ENCODE assay signal across 32 cellular contexts in the genomic region with DNA sequence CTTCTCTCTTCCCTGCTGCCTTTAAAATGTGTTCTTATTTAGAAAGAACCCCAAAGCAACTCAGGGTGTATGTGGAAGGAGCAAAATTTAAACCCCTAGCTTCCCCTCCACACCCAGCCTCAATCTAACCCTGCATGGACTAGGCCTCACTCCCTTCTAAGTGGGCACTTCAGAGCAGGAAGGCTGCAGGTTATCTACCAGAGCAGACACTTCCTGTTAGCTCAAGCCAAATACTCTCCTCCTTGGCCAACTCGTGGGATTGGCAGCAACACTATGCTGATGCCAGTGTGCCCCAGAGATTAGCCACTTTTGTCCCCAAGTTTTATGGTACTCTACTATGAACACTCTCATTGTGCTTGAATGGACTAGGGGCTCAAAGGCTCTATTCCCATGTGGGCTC. TPM values are rescaled to one million over a fixed set of nuclear protein-coding genes. Genes with fewer than 3 reads are reported as not detected.
DNase-seq lines count a peak whose midpoint lies in the region; ATAC-seq lines count a peak whose summit lies in the region.
"Had no signal": no experiment of that assay in that cellular context is flagged by ENCODE, and none has a peak within 500 bp of the region (broad histone marks: within the 10 kb centered on the region; RNA-seq: fewer than 3 reads in every experiment).

No MANE protein-coding gene starts in this region.

- no peaks in the 10 kb centered on the region for H3K9me3 Mint-ChIP-seq in activated CD4-positive, alpha-beta T cell treated with anti-CD3 and anti-CD28 coated beads, Interleukin-2, amount 10 ng/mL, durations not matched to agents 7 days and 5 days
- H3K9me3 Mint-ChIP-seq: activated naive CD4-positive, alpha-beta T cell treated with anti-CD3 and anti-CD28 coated beads, Interleukin-2, amount 50 U/mL, for 72 hours; stimulated activated effector memory CD8-positive, alpha-beta T cell treated with anti-CD3 and anti-CD28 coated beads, Interleukin-12 subunit alpha, Interleukin-12 subunit beta, amount 100 ng/mL, for 72 hours; T-cell had no signal

- peak overlapping the region; percentile 64 for H3K27ac ChIP-seq in mesodermal cell (ENCODE audit: low read depth, low read length, severe bottlenecking)
- H3K27ac ChIP-seq: KMS-11, neutrophil, SJCRH30, uterus had no signal

- H3K4me3 ChIP-seq in mesodermal cell (ENCODE audit: extremely low read depth, insufficient read depth, low read length, poor library complexity, severe bottlenecking), result no peak overlapping the region
- H3K4me3 ChIP-seq: SJCRH30, smooth muscle cell, uterus had no signal

- DNase-seq in GDM1 (lab: John Stamatoyannopoulos, UW), result peak; percentile 69
- DNase-seq in OCI-M1 (lab: John Stamatoyannopoulos, UW), result peak; percentile 25
- DNase-seq in dermis microvascular lymphatic vessel endothelial cell (ENCODE audit: low read depth in 2 of 2), result peak; percentile 43 to 81
- no peak for DNase-seq in effector CD8-positive, alpha-beta T cell (lab: John Stamatoyannopoulos, UW)
- no peak for DNase-seq in NCI-H2196 treated with DMSO at 0.1 percent for 48 hours (lab: John Stamatoyannopoulos, UW; ENCODE audit: unreplicated experiment)
- no peak for DNase-seq in activated CD4-positive, alpha-beta T cell treated with anti-CD3 and anti-CD28 coated beads, Interleukin-2, amount 10 ng/mL, durations not matched to agents 7 days and 5 days
- DNase-seq: ACHN; activated CD4-positive, alpha-beta T cell treated with anti-CD3 and anti-CD28 coated beads for 36 hours; Caco-2; DND-41; NCI-H146; NCI-H524 treated with DMSO at 0.1 percent for 48 hours; NK-92 treated with Interleukin-12 subunit alpha and Interleukin-12 subunit beta, amount 100 ng/mL, for 24 hours; SJCRH30; stimulated activated CD4-positive, alpha-beta T cell treated with anti-CD3 and anti-CD28 coated beads, Interleukin-2, amount 100 ng/mL, for 48 hours; substantia nigra; T-cell; uterus had no signal

- POLR2A ChIA-PET in activated CD4-positive, alpha-beta T cell treated with anti-CD3 and anti-CD28 coated beads, Interleukin-2, amount 10 ng/mL, durations not matched to agents 7 days and 5 days (lab: Charles Lee), result no interaction called here

- H3K27me3 Mint-ChIP-seq in activated CD4-positive, alpha-beta T cell treated with anti-CD3 and anti-CD28 coated beads, Interleukin-2, amount 10 ng/mL, durations not matched to agents 7 days and 5 days, result peaks cover 6% of the 10 kb centered on the region

- H3K4me3 Mint-ChIP-seq in activated CD4-positive, alpha-beta T cell treated with anti-CD3 and anti-CD28 coated beads, Interleukin-2, amount 10 ng/mL, durations not matched to agents 7 days and 5 days, result no peak overlapping the region
- H3K4me3 Mint-ChIP-seq: activated CD4-positive, alpha-beta T cell treated with anti-CD3 and anti-CD28 coated beads for 36 hours; stimulated activated effector memory CD8-positive, alpha-beta T cell treated with anti-CD3 and anti-CD28 coated beads, Interleukin-12 subunit alpha, Interleukin-12 subunit beta, amount 100 ng/mL, for 72 hours; T-cell had no signal

- CTCF ChIA-PET in activated CD4-positive, alpha-beta T cell treated with anti-CD3 and anti-CD28 coated beads, Interleukin-2, amount 10 ng/mL, durations not matched to agents 7 days and 5 days (lab: Charles Lee), result interaction anchor here (1.1 kb wide), 1 partner anchor 38 kb away, joined by 3 read pairs; no protein-coding TSS in a partner anchor

- H3K4me1 ChIP-seq in mesodermal cell (ENCODE audit: control insufficient read depth, insufficient read depth, low read length, poor library complexity, severe bottlenecking), result peaks cover 14% of the 10 kb centered on the region
- H3K4me1 ChIP-seq: Caco-2, SJCRH30 had no signal

- ATAC-seq in HG02571 (IDR thresholded peaks at IDR 0.05; ENCODE audit: unreplicated experiment), result no peak
- ATAC-seq: activated CD4-positive, alpha-beta T cell treated with anti-CD3 and anti-CD28 coated beads for 36 hours; activated naive CD4-positive, alpha-beta T cell treated with anti-CD3 and anti-CD28 coated beads, Interleukin-2, amount 50 U/mL, for 72 hours; Panc1; stimulated activated effector memory CD8-positive, alpha-beta T cell treated with anti-CD3 and anti-CD28 coated beads, Interleukin-12 subunit alpha, Interleukin-12 subunit beta, amount 100 ng/mL, for 72 hours; T-cell had no signal

- H3K4me1 Mint-ChIP-seq in activated CD4-positive, alpha-beta T cell treated with anti-CD3 and anti-CD28 coated beads, Interleukin-2, amount 10 ng/mL, durations not matched to agents 7 days and 5 days, result no peaks in the 10 kb centered on the region
- H3K4me1 Mint-ChIP-seq: activated CD4-positive, alpha-beta T cell treated with anti-CD3 and anti-CD28 coated beads for 36 hours; stimulated activated effector memory CD8-positive, alpha-beta T cell treated with anti-CD3 and anti-CD28 coated beads, Interleukin-12 subunit alpha, Interleukin-12 subunit beta, amount 100 ng/mL, for 72 hours; T-cell had no signal

- 69 to 86% methylated on average over 1 of the region's 1 CpG for WGBS in mesodermal cell (ENCODE audit: insufficient coverage in 2 of 2), 2 experiments

- no peaks in the 10 kb centered on the region for H3K36me3 Mint-ChIP-seq in activated CD4-positive, alpha-beta T cell treated with anti-CD3 and anti-CD28 coated beads, Interleukin-2, amount 10 ng/mL, durations not matched to agents 7 days and 5 days (ENCODE audit: low read depth)
- H3K36me3 Mint-ChIP-seq: activated naive CD4-positive, alpha-beta T cell treated with anti-CD3 and anti-CD28 coated beads, Interleukin-2, amount 50 U/mL, for 72 hours; stimulated activated effector memory CD8-positive, alpha-beta T cell treated with anti-CD3 and anti-CD28 coated beads, Interleukin-12 subunit alpha, Interleukin-12 subunit beta, amount 100 ng/mL, for 72 hours; T-cell had no signal

- H3K9me3 ChIP-seq in mesodermal cell (ENCODE audit: control insufficient read depth, low read length), result no peaks in the 10 kb centered on the region
- H3K9me3 ChIP-seq: Caco-2, neutrophil, SJCRH30, uterus had no signal

- H3K27ac Mint-ChIP-seq in activated CD4-positive, alpha-beta T cell treated with anti-CD3 and anti-CD28 coated beads, Interleukin-2, amount 10 ng/mL, durations not matched to agents 7 days and 5 days, result no peak overlapping the region
- H3K27ac Mint-ChIP-seq: activated CD4-positive, alpha-beta T cell treated with anti-CD3 and anti-CD28 coated beads for 36 hours; activated naive CD4-positive, alpha-beta T cell treated with anti-CD3 and anti-CD28 coated beads, Interleukin-2, amount 50 U/mL, for 72 hours; stimulated activated effector memory CD8-positive, alpha-beta T cell treated with anti-CD3 and anti-CD28 coated beads, Interleukin-12 subunit alpha, Interleukin-12 subunit beta, amount 100 ng/mL, for 72 hours; T-cell had no signal

- H3K36me3 ChIP-seq in mesodermal cell (ENCODE audit: control insufficient read depth, insufficient read depth, low read length), result no peaks in the 10 kb centered on the region
- H3K36me3 ChIP-seq: neutrophil, SJCRH30, uterus had no signal

RNA-seq across cellular contexts. Expression of a gene that starts 35.6 kb away (rescaled TPM):
- total RNA-seq in dermis microvascular lymphatic vessel endothelial cell, result not detected in 2 replicates
- polyA plus RNA-seq in mesodermal cell (2013, experiment 1 of 2), result not detected
- not detected for polyA plus RNA-seq in mesodermal cell (2013, experiment 2 of 2)
- total RNA-seq in activated CD4-positive, alpha-beta T cell treated with anti-CD3 and anti-CD28 coated beads, Interleukin-2, amount 10 ng/mL, durations not matched to agents 7 days and 5 days, result under 1 TPM in 1 of 2 experiments, not detected in 1; 0.25 TPM
- total RNA-seq: activated naive CD4-positive, alpha-beta T cell treated with anti-CD3 and anti-CD28 coated beads, Interleukin-2, amount 50 U/mL, for 72 hours; Caco-2; HT1080; lung microvascular endothelial cell; SJCRH30; smooth muscle cell; uterus had no signal
- polyA plus RNA-seq: BJ, keratinocyte had no signal

RNA-seq across cellular contexts. Expression of a gene that starts 49.3 kb away (rescaled TPM):
- total RNA-seq in dermis microvascular lymphatic vessel endothelial cell, result not detected in 2 replicates
- polyA plus RNA-seq in mesodermal cell (2013, experiment 1 of 2), result not detected
- not detected for polyA plus RNA-seq in mesodermal cell (2013, experiment 2 of 2)
- not detected for total RNA-seq in activated CD4-positive, alpha-beta T cell treated with anti-CD3 and anti-CD28 coated beads, Interleukin-2, amount 10 ng/mL, durations not matched to agents 7 days and 5 days
- total RNA-seq: activated CD4-positive, alpha-beta T cell treated with anti-CD3 and anti-CD28 coated beads for 36 hours; activated CD8-positive, alpha-beta memory T cell treated with anti-CD3 and anti-CD28 coated beads for 36 hours; activated naive CD4-positive, alpha-beta T cell treated with anti-CD3 and anti-CD28 coated beads, Interleukin-2, amount 50 U/mL, for 72 hours; Caco-2; H4; HT1080; lung microvascular endothelial cell; SJCRH30; smooth muscle cell; T-cell; uterus had no signal
- polyA plus RNA-seq: BJ, keratinocyte, smooth muscle cell had no signal

Comparison
In these comparisons a context has a peak if more than half of its experiments do, and no peak if none do; other contexts are left out.
1. DNase-seq: peak in GDM1 (single experiment), OCI-M1 (single experiment) and dermis microvascular lymphatic vessel endothelial cell (2 of 2); none in effector CD8-positive, alpha-beta T cell (single experiment), NCI-H2196 treated with DMSO at 0.1 percent for 48 hours (single experiment) and activated CD4-positive, alpha-beta T cell treated with anti-CD3 and anti-CD28 coated beads, Interleukin-2, amount 10 ng/mL, durations not matched to agents 7 days and 5 days (single experiment).